1 cellular context compared by ENCODE assay signal in the genomic region with DNA sequence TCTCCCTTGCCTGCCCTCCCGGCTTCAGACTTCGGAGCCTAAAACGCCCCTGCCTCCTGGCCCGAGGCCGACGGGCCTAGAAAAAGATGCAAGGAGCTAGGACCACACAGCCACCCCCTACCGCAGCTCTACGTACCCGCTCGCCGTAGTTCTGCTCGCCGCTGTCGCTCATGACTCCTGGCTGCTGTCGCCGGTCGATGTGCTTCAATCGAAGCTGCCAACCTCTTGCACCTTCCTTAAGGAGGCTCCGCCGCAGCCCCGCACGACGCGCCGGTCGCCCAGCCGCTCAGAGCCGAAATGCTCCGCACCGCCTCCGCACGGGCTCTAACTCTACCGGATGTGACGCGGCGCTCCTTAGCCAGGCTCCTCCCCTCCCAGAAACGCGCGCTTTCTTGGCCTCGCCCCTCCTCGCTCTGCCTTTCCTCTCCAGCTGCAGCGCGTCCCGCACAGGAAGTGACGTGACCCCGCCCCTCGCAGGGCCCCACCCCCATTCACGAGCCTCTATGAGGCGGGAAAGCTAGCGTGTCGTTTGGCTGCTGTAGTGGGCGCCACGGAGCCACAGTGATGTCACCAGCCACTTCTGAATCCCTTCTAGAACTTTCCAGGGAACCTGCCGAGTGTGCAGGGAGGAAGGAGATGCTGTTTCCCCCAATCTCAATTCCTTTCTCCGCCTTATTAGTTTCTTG.
TF ChIP-seq lines count a peak whose summit lies in the region.

TSS of gene TRA2B (minus strand) at position 326 of the 686 bp plus-strand sequence. CDS start at position 172, 154 bp downstream.

TF ChIP-seq in HepG2, 621 proteins besides CTCF, POLR2A, EP300 and RAD21 (continued from another document and continues in another):
- no peak for TF ChIP-seq GRHL1 (CRISPR knock-in tag; conservative IDR thresholded peaks at IDR 0.05)
- peak; percentile 61; the same call in 1 of the 2 replicates for TF ChIP-seq ZNF234 (CRISPR knock-in tag; conservative IDR thresholded peaks at IDR 0.05)
- no peak; the same call in 1 of the 2 replicates for TF ChIP-seq HMG20B (CRISPR knock-in tag; conservative IDR thresholded peaks at IDR 0.05)
- no peak for TF ChIP-seq MATR3 (CRISPR knock-in tag; IDR thresholded peaks at IDR 0.05)
- peak; percentile 56 for TF ChIP-seq FOXP4 (CRISPR knock-in tag; IDR thresholded peaks at IDR 0.05)
- TF ChIP-seq, protein P1, sequence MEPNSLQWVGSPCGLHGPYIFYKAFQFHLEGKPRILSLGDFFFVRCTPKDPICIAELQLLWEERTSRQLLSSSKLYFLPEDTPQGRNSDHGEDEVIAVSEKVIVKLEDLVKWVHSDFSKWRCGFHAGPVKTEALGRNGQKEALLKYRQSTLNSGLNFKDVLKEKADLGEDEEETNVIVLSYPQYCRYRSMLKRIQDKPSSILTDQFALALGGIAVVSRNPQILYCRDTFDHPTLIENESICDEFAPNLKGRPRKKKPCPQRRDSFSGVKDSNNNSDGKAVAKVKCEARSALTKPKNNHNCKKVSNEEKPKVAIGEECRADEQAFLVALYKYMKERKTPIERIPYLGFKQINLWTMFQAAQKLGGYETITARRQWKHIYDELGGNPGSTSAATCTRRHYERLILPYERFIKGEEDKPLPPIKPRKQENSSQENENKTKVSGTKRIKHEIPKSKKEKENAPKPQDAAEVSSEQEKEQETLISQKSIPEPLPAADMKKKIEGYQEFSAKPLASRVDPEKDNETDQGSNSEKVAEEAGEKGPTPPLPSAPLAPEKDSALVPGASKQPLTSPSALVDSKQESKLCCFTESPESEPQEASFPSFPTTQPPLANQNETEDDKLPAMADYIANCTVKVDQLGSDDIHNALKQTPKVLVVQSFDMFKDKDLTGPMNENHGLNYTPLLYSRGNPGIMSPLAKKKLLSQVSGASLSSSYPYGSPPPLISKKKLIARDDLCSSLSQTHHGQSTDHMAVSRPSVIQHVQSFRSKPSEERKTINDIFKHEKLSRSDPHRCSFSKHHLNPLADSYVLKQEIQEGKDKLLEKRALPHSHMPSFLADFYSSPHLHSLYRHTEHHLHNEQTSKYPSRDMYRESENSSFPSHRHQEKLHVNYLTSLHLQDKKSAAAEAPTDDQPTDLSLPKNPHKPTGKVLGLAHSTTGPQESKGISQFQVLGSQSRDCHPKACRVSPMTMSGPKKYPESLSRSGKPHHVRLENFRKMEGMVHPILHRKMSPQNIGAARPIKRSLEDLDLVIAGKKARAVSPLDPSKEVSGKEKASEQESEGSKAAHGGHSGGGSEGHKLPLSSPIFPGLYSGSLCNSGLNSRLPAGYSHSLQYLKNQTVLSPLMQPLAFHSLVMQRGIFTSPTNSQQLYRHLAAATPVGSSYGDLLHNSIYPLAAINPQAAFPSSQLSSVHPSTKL (CRISPR knock-in tag; IDR thresholded peaks at IDR 0.05): peak; percentile 65
- TF ChIP-seq AKNA (CRISPR knock-in tag; IDR thresholded peaks at IDR 0.05; ENCODE audit: borderline replicate concordance): 0 out of 2 replicates have a peak, but pooled peaks have one; percentile 34
- TF ChIP-seq SNAI1 (CRISPR knock-in tag; IDR thresholded peaks at IDR 0.05; ENCODE audit: borderline replicate concordance): peak; percentile 92; the same call in 1 of the 2 replicates
- peak; percentile 71 for TF ChIP-seq MYC (CRISPR knock-in tag; IDR thresholded peaks at IDR 0.05; ENCODE audit: borderline replicate concordance)
- TF ChIP-seq MTF2 (CRISPR knock-in tag; IDR thresholded peaks at IDR 0.05; ENCODE audit: borderline replicate concordance): peak; percentile 93; the same call in 1 of the 2 replicates
- peak; percentile 83; the same call in 1 of the 2 replicates for TF ChIP-seq ZNF761 (CRISPR knock-in tag; conservative IDR thresholded peaks at IDR 0.05)
- peak; percentile 91 for TF ChIP-seq ATF2 (CRISPR knock-in tag; IDR thresholded peaks at IDR 0.05)
- TF ChIP-seq SKIL (CRISPR knock-in tag; IDR thresholded peaks at IDR 0.05; ENCODE audit: borderline replicate concordance): peak; percentile 76; the same call in 1 of the 2 replicates
- TF ChIP-seq HNRNPH1 (optimal IDR thresholded peaks at IDR 0.05; ENCODE audit: low read depth, low read length): no peak
- TF ChIP-seq, protein P2, sequence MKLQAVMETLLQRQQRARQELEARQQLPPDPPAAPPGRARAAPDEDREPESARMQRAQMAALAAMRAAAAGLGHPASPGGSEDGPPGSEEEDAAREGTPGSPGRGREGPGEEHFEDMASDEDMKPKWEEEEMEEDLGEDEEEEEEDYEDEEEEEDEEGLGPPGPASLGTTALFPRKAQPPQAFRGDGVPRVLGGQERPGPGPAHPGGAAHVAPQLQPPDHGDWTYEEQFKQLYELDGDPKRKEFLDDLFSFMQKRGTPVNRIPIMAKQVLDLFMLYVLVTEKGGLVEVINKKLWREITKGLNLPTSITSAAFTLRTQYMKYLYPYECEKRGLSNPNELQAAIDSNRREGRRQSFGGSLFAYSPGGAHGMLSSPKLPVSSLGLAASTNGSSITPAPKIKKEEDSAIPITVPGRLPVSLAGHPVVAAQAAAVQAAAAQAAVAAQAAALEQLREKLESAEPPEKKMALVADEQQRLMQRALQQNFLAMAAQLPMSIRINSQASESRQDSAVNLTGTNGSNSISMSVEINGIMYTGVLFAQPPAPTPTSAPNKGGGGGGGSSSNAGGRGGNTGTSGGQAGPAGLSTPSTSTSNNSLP (IDR thresholded peaks at IDR 0.05; ENCODE audit: low read depth, low read length): no peak
- TF ChIP-seq, protein P3, sequence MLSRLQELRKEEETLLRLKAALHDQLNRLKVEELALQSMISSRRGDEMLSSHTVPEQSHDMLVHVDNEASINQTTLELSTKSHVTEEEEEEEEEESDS (CRISPR knock-in tag; IDR thresholded peaks at IDR 0.05; ENCODE audit: borderline replicate concordance): 0 out of 2 replicates have a peak, but pooled peaks have one; percentile 22
- peak; percentile 84; the same call in 1 of the 2 replicates for TF ChIP-seq ZNF329 (CRISPR knock-in tag; IDR thresholded peaks at IDR 0.05; ENCODE audit: low read depth)
- TF ChIP-seq MXI1 (IDR thresholded peaks at IDR 0.05; ENCODE audit: borderline replicate concordance, low read depth, low read length): peak; percentile 73; the same call in 1 of the 3 replicates
- 0 out of 2 replicates have a peak, but pooled peaks have one; percentile 49 for TF ChIP-seq ZSCAN12 (CRISPR knock-in tag; IDR thresholded peaks at IDR 0.05)
- TF ChIP-seq ZNF382 (CRISPR knock-in tag; IDR thresholded peaks at IDR 0.05; ENCODE audit: borderline replicate concordance): no peak
- peak; percentile 64; the same call in 1 of the 2 replicates for TF ChIP-seq ZNF672 (CRISPR knock-in tag; IDR thresholded peaks at IDR 0.05)
- TF ChIP-seq, protein P4, sequence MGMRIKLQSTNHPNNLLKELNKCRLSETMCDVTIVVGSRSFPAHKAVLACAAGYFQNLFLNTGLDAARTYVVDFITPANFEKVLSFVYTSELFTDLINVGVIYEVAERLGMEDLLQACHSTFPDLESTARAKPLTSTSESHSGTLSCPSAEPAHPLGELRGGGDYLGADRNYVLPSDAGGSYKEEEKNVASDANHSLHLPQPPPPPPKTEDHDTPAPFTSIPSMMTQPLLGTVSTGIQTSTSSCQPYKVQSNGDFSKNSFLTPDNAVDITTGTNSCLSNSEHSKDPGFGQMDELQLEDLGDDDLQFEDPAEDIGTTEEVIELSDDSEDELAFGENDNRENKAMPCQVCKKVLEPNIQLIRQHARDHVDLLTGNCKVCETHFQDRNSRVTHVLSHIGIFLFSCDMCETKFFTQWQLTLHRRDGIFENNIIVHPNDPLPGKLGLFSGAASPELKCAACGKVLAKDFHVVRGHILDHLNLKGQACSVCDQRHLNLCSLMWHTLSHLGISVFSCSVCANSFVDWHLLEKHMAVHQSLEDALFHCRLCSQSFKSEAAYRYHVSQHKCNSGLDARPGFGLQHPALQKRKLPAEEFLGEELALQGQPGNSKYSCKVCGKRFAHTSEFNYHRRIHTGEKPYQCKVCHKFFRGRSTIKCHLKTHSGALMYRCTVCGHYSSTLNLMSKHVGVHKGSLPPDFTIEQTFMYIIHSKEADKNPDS (CRISPR knock-in tag; IDR thresholded peaks at IDR 0.05): peak; percentile 83
- TF ChIP-seq ZNF460 (CRISPR knock-in tag; IDR thresholded peaks at IDR 0.05; ENCODE audit: borderline replicate concordance): no peak
- TF ChIP-seq U2AF2 (IDR thresholded peaks at IDR 0.05; ENCODE audit: low read depth, low read length): no peak
- TF ChIP-seq KDM6A (CRISPR knock-in tag; IDR thresholded peaks at IDR 0.05; ENCODE audit: low read depth): no peak
